13 cellular contexts compared by ENCODE assay signal in genomic region chr2:138276367-138276766, GRCh38.
A peak's percentile ranks its signal among the peaks of the same experiment; 100 is the strongest.
DNase-seq lines count a peak whose midpoint lies in the region; ATAC-seq and TF ChIP-seq lines count a peak whose summit lies in the region.
"Had no signal": no experiment of that assay in that cellular context is flagged by ENCODE, and none has a peak within 500 bp of the region (broad histone marks: within the 10 kb centered on the region; RNA-seq: fewer than 3 reads in every experiment).

No MANE protein-coding gene starts in this region.

- in situ Hi-C loops in IMR-90 (cut with MboI; ENCODE audit: low sequenced_read_pairs), result loop anchor here (10.0 kb wide), 1 partner anchor 322 kb away; no protein-coding TSS in a partner anchor

- no peak for TF ChIP-seq RAD21 in IMR-90 (IDR thresholded peaks at IDR 0.05; ENCODE audit: low read length)

- peak overlapping the region; percentile 85 for H2BK5ac ChIP-seq in IMR-90 (ENCODE audit: low read depth, low read length, poor library complexity, severe bottlenecking)

- H4K5ac ChIP-seq in IMR-90 (ENCODE audit: low read depth, low read length), result peak overlapping the region; percentile 98

- no peak overlapping the region for H2AFZ ChIP-seq in IMR-90 (replicated peaks; ENCODE audit: low read length, poor library complexity)

- peaks cover 0 to 3% of the 10 kb centered on the region in 2 experiments; a peak in 1 of 4 replicates for H3K79me1 ChIP-seq in IMR-90 (ENCODE audit: low read depth in 1 of 2, low read length in 2 of 2)

- peak overlapping the region; percentile 40; the same call in 1 of the 2 replicates for H3K56ac ChIP-seq in IMR-90 (ENCODE audit: extremely low read depth, insufficient read depth, low read length)

- no peak overlapping the region for H3K9ac ChIP-seq in IMR-90 (ENCODE audit: low read depth, low read length)
- no peak overlapping the region for H3K9ac ChIP-seq in subcutaneous abdominal adipose tissue (ENCODE audit: low read length in 5 of 5)

- H3K4me3 Mint-ChIP-seq in T-cell (no peak overlapping the region), chondrocyte (ENCODE audit: unreplicated experiment) (no peak overlapping the region)
- H3K4me3 Mint-ChIP-seq in activated CD4-positive, alpha-beta T cell treated with anti-CD3 and anti-CD28 coated beads, Interleukin-2, amount 10 ng/mL, durations not matched to agents 7 days and 5 days, result no peak overlapping the region
- H3K4me3 Mint-ChIP-seq: activated T-helper 17 cell treated with anti-CD3 and anti-CD28 coated beads, Interleukin-2, amount 50 U/mL, for 72 hours; CD8-positive, alpha-beta T cell had no signal

- no peak for TF ChIP-seq CTCF in IMR-90 (conservative IDR thresholded peaks at IDR 0.05; ENCODE audit: low read depth, low read length)
- TF ChIP-seq CTCF in left lung (IDR thresholded peaks at IDR 0.05), result no peak
- no peak for TF ChIP-seq CTCF in chondrocyte (IDR thresholded peaks at IDR 0.05)

- H3K27ac Mint-ChIP-seq in T-cell, result no peak overlapping the region
- H3K27ac Mint-ChIP-seq in chondrocyte (ENCODE audit: unreplicated experiment), result no peak overlapping the region
- H3K27ac Mint-ChIP-seq in activated CD4-positive, alpha-beta T cell treated with anti-CD3 and anti-CD28 coated beads, Interleukin-2, amount 10 ng/mL, durations not matched to agents 7 days and 5 days, result no peak overlapping the region
- H3K27ac Mint-ChIP-seq: activated T-helper 17 cell treated with anti-CD3 and anti-CD28 coated beads, Interleukin-2, amount 50 U/mL, for 72 hours; CD8-positive, alpha-beta T cell had no signal

- 0 out of 2 replicates have a peak overlapping the region, but pooled peaks have one; percentile 67 for H3K23ac ChIP-seq in IMR-90 (ENCODE audit: low read depth, low read length)

- peak overlapping the region; percentile 66; the same call in 1 of the 2 replicates for H3K27ac ChIP-seq in IMR-90 (ENCODE audit: insufficient read depth, low read length)
- no peak overlapping the region for H3K27ac ChIP-seq in left lung
- H3K27ac ChIP-seq in subcutaneous abdominal adipose tissue (ENCODE audit: low read depth, low read length), result peak overlapping the region; percentile 78

- peak overlapping the region; percentile 77; the same call in 1 of the 2 replicates for H2BK20ac ChIP-seq in IMR-90 (ENCODE audit: low read depth, low read length)

- POLR2A ChIA-PET in IMR-90 (lab: Charles Lee; ENCODE audit: unreplicated experiment) (no interaction called here), T-cell (lab: Charles Lee) (no interaction called here)
- POLR2A ChIA-PET in activated CD4-positive, alpha-beta T cell treated with anti-CD3 and anti-CD28 coated beads, Interleukin-2, amount 10 ng/mL, durations not matched to agents 7 days and 5 days (lab: Charles Lee), result no interaction called here

- peak overlapping the region; percentile 7; the same call in 1 of the 2 replicates for H4K91ac ChIP-seq in IMR-90 (ENCODE audit: insufficient read depth, low read depth, low read length)

- peak; percentile 28 for ATAC-seq in IMR-90 (ENCODE audit: low read depth)
- peak; percentile 15 for ATAC-seq in left lung
- ATAC-seq in T-cell (replicated peaks in 1 of 4), result no peak
- ATAC-seq: activated T-helper 17 cell treated with anti-CD3 and anti-CD28 coated beads, Interleukin-2, amount 50 U/mL, for 72 hours; CD8-positive, alpha-beta T cell; sciatic nerve had no signal

- peak overlapping the region; percentile 82 for H3K4me2 ChIP-seq in IMR-90 (ENCODE audit: low read depth, low read length)

- H3K14ac ChIP-seq in IMR-90 (replicated peaks; ENCODE audit: low read depth, low read length), result no peak overlapping the region

- H3K4me1 ChIP-seq in IMR-90 (ENCODE audit: control insufficient read depth, insufficient read depth, low read length) (peaks cover 13% of the 10 kb centered on the region), left lung (peaks cover 0 to 10% of the 10 kb centered on the region in 2 donors), subcutaneous abdominal adipose tissue (ENCODE audit: control insufficient read depth in 5 of 5, insufficient read depth in 5 of 5, low read length in 5 of 5) (peaks cover 2 to 22% (median 13%) of the 10 kb centered on the region in 5 donors)

- peak overlapping the region; percentile 89 for H2BK120ac ChIP-seq in IMR-90 (ENCODE audit: low read depth, low read length)

- H2AK5ac ChIP-seq in IMR-90 (ENCODE audit: low read depth, low read length), result no peak overlapping the region

- H3K9me3 ChIP-seq in IMR-90 (ENCODE audit: control insufficient read depth, insufficient read depth, low read length) (no peaks in the 10 kb centered on the region), left lung (no peaks in the 10 kb centered on the region), subcutaneous abdominal adipose tissue (ENCODE audit: control insufficient read depth in 5 of 5, low read length in 5 of 5) (no peaks in the 10 kb centered on the region)

- CTCF ChIA-PET in IMR-90 (lab: Yijun Ruan, JAX) (interaction anchor here (0.8 kb wide), 1 partner anchor 325 kb away, joined by 3 read pairs; no protein-coding TSS in a partner anchor), T-cell (lab: Charles Lee) (no interaction called here)
- CTCF ChIA-PET in activated CD4-positive, alpha-beta T cell treated with anti-CD3 and anti-CD28 coated beads, Interleukin-2, amount 10 ng/mL, durations not matched to agents 7 days and 5 days (lab: Charles Lee), result no interaction called here

- H3K4me3 ChIP-seq in IMR-90 (ENCODE audit: insufficient read depth, low read depth, low read length) (no peak overlapping the region), left lung (no peak overlapping the region), subcutaneous abdominal adipose tissue (ENCODE audit: low read depth in 1 of 5, low read length in 5 of 5) (no peak overlapping the region)

- H3K9me3 Mint-ChIP-seq in T-cell, result peaks cover 0 to 12% (median 6%) of the 10 kb centered on the region in 3 donors
- H3K9me3 Mint-ChIP-seq in chondrocyte (ENCODE audit: low read depth), result peaks cover 3% of the 10 kb centered on the region
- H3K9me3 Mint-ChIP-seq in activated CD4-positive, alpha-beta T cell treated with anti-CD3 and anti-CD28 coated beads, Interleukin-2, amount 10 ng/mL, durations not matched to agents 7 days and 5 days, result no peaks in the 10 kb centered on the region
- H3K9me3 Mint-ChIP-seq: activated T-helper 17 cell treated with anti-CD3 and anti-CD28 coated beads, Interleukin-2, amount 50 U/mL, for 72 hours had no signal

- H4K8ac ChIP-seq in IMR-90 (ENCODE audit: low read depth in 2 of 2, low read length in 2 of 2), result peak overlapping the region; percentile 14 to 72; a peak in 2 of 4 replicates

- dilution Hi-C loops in IMR-90 (cut with HindIII; ENCODE audit: low sequenced_read_pairs, unreplicated experiment), result no loop called here

- peaks cover 4% of the 10 kb centered on the region for H3K9me1 ChIP-seq in IMR-90 (ENCODE audit: insufficient read depth, low read length)

- WGBS in IMR-90 (ENCODE audit: extremely low coverage in 2 of 2, insufficient read length in 1 of 2), 2 experiments, result no CpG with 5 or more reads among the region's 1 CpG

- no TSS peak for BruUV-seq in IMR-90 (replicated peaks; lab: Mats Ljungman, UMichigan)

- peak overlapping the region; percentile 81 for H3K4ac ChIP-seq in IMR-90 (ENCODE audit: low read depth, low read length)

- H2BK15ac ChIP-seq in IMR-90 (ENCODE audit: low read depth, low read length), result no peak overlapping the region

- TF ChIP-seq POLR2A in IMR-90 (IDR thresholded peaks at IDR 0.05; ENCODE audit: low read depth, low read length), result no peak

- no peak overlapping the region for H2AK9ac ChIP-seq in IMR-90 (replicated peaks; ENCODE audit: low read depth, low read length, poor library complexity)

- H3K36me3 ChIP-seq in IMR-90 (ENCODE audit: control insufficient read depth, insufficient read depth, low read length) (no peaks in the 10 kb centered on the region), left lung (no peaks in the 10 kb centered on the region), subcutaneous abdominal adipose tissue (ENCODE audit: control insufficient read depth in 5 of 5, insufficient read depth in 5 of 5, low read length in 5 of 5) (no peaks in the 10 kb centered on the region)

- H4K20me1 ChIP-seq in IMR-90 (ENCODE audit: insufficient read depth, low read length), result no peaks in the 10 kb centered on the region

- H3K36me3 Mint-ChIP-seq in T-cell, result no peaks in the 10 kb centered on the region
- H3K36me3 Mint-ChIP-seq in chondrocyte (ENCODE audit: low read depth), result no peaks in the 10 kb centered on the region
- H3K36me3 Mint-ChIP-seq in activated CD4-positive, alpha-beta T cell treated with anti-CD3 and anti-CD28 coated beads, Interleukin-2, amount 10 ng/mL, durations not matched to agents 7 days and 5 days (ENCODE audit: low read depth), result no peaks in the 10 kb centered on the region
- H3K36me3 Mint-ChIP-seq: CD8-positive, alpha-beta T cell had no signal

- H3K4me1 Mint-ChIP-seq in T-cell, result no peaks in the 10 kb centered on the region
- peaks cover 32% of the 10 kb centered on the region for H3K4me1 Mint-ChIP-seq in chondrocyte (ENCODE audit: low read depth)
- no peaks in the 10 kb centered on the region for H3K4me1 Mint-ChIP-seq in activated CD4-positive, alpha-beta T cell treated with anti-CD3 and anti-CD28 coated beads, Interleukin-2, amount 10 ng/mL, durations not matched to agents 7 days and 5 days
- H3K4me1 Mint-ChIP-seq: activated T-helper 17 cell treated with anti-CD3 and anti-CD28 coated beads, Interleukin-2, amount 50 U/mL, for 72 hours had no signal

- peak; percentile 17 for DNase-seq in IMR-90
- DNase-seq in astrocyte of the hippocampus (ENCODE audit: low read depth, low spot score), result peak; percentile 21
- no peak for DNase-seq in left lung
- no peak for DNase-seq in T-cell
- DNase-seq in chondrocyte (ENCODE audit: low spot score), result no peak
- DNase-seq in activated CD4-positive, alpha-beta T cell treated with anti-CD3 and anti-CD28 coated beads, Interleukin-2, amount 10 ng/mL, durations not matched to agents 7 days and 5 days, result no peak
- DNase-seq: activated CD4-positive, alpha-beta T cell treated with anti-CD3 and anti-CD28 coated beads for 48 hours; CD8-positive, alpha-beta T cell; KG1; NCI-H2029 had no signal

- no peaks in the 10 kb centered on the region for H3K27me3 ChIP-seq in IMR-90 (ENCODE audit: control insufficient read depth, insufficient read depth, low read length)
- H3K27me3 ChIP-seq in left lung, result no peaks in the 10 kb centered on the region
- no peaks in the 10 kb centered on the region for H3K27me3 ChIP-seq in subcutaneous abdominal adipose tissue (ENCODE audit: control insufficient read depth in 5 of 5, insufficient read depth in 4 of 5, low read length in 5 of 5)

- intact Hi-C loops in IMR-90 (cut with micrococcal nuclease), result loop anchor here (10.0 kb wide), 1 partner anchor 312 kb away; the partner anchor contains the start of gene HNMT
- intact Hi-C loops in left lung (cut with DNase I), result no loop called here

- peak overlapping the region; percentile 99 for H3K18ac ChIP-seq in IMR-90 (ENCODE audit: low read depth, low read length)

- H3K27me3 Mint-ChIP-seq in T-cell, result no peaks in the 10 kb centered on the region
- peaks cover 1% of the 10 kb centered on the region for H3K27me3 Mint-ChIP-seq in chondrocyte (ENCODE audit: low read depth)
- H3K27me3 Mint-ChIP-seq in activated CD4-positive, alpha-beta T cell treated with anti-CD3 and anti-CD28 coated beads, Interleukin-2, amount 10 ng/mL, durations not matched to agents 7 days and 5 days, result no peaks in the 10 kb centered on the region
- H3K27me3 Mint-ChIP-seq: activated T-helper 17 cell treated with anti-CD3 and anti-CD28 coated beads, Interleukin-2, amount 50 U/mL, for 72 hours had no signal

Comparison
In these comparisons a context has a peak if more than half of its experiments do, and no peak if none do; other contexts are left out.
1. ATAC-seq: peak in IMR-90 (single experiment) and left lung (single experiment); none in T-cell (0 of 4).
2. DNase-seq: peak in IMR-90 (single experiment) and astrocyte of the hippocampus (single experiment); none in left lung (0 of 2), T-cell (0 of 34), chondrocyte (single experiment) and activated CD4-positive, alpha-beta T cell treated with anti-CD3 and anti-CD28 coated beads, Interleukin-2, amount 10 ng/mL, durations not matched to agents 7 days and 5 days (single experiment).
3. H3K27ac ChIP-seq: peak in IMR-90 (single experiment) and subcutaneous abdominal adipose tissue (single experiment); none in left lung (0 of 2).